ENCODE assay signal across 8 cellular contexts in genomic region chr14:91252901-91253794, GRCh38. TPM values are rescaled to one million over a fixed set of nuclear protein-coding genes. Genes with fewer than 3 reads are reported as not detected.
A peak's percentile ranks its signal among the peaks of the same experiment; 100 is the strongest.
DNase-seq lines count a peak whose midpoint lies in the region; ATAC-seq and TF ChIP-seq lines count a peak whose summit lies in the region.

No MANE protein-coding gene starts in this region.

- H3K27me3 ChIP-seq in esophagus muscularis mucosa = no peaks in the 10 kb centered on the region

- intact Hi-C loops in esophagus muscularis mucosa (cut with DNase I) = no loop called here

- no peak for TF ChIP-seq POLR2A in esophagus muscularis mucosa (IDR thresholded peaks at IDR 0.05; ENCODE audit: low read depth)

- DNase-seq in EH (ENCODE audit: low read depth) (peak; percentile 22), esophagus muscularis mucosa (ENCODE audit: extremely low spot score) (no peak), nephron progenitor cell (peak; percentile 60), GM19240 (ENCODE audit: insufficient read length, low spot score) (no peak)
- peak; percentile 82 for DNase-seq in activated CD8-positive, alpha-beta memory T cell treated with anti-CD3 and anti-CD28 coated beads for 24 hours

- peaks cover 24% of the 10 kb centered on the region for H3K4me1 Mint-ChIP-seq in nephron progenitor cell

- ATAC-seq in HG03439 (IDR thresholded peaks at IDR 0.05; ENCODE audit: unreplicated experiment) (peak; percentile 32), HG03378 (IDR thresholded peaks at IDR 0.05; ENCODE audit: unreplicated experiment) (no peak), HG02840 (IDR thresholded peaks at IDR 0.05; ENCODE audit: low FRiP score, unreplicated experiment) (no peak)

- WGBS in esophagus muscularis mucosa = 44% methylated on average over 5 of the region's 95 CpGs

- H3K27ac Mint-ChIP-seq in nephron progenitor cell = no peak overlapping the region

- no peaks in the 10 kb centered on the region for H3K9me3 ChIP-seq in esophagus muscularis mucosa

- TF ChIP-seq CTCF in esophagus muscularis mucosa (IDR thresholded peaks at IDR 0.05) (no peak), nephron progenitor cell (IDR thresholded peaks at IDR 0.05) (peak; percentile 19)

- H3K36me3 ChIP-seq in esophagus muscularis mucosa = no peaks in the 10 kb centered on the region

- H3K36me3 Mint-ChIP-seq in nephron progenitor cell (ENCODE audit: low read depth) = no peaks in the 10 kb centered on the region

- no peaks in the 10 kb centered on the region for H3K9me3 Mint-ChIP-seq in nephron progenitor cell

- peak overlapping the region; percentile 81 for H3K4me3 Mint-ChIP-seq in nephron progenitor cell

- H3K4me3 ChIP-seq in esophagus muscularis mucosa = peak overlapping the region; percentile 64 to 69 (median 64)

- H3K27me3 Mint-ChIP-seq in nephron progenitor cell (ENCODE audit: low read depth, poor library complexity) = peaks cover 58% of the 10 kb centered on the region

- peak overlapping the region; percentile 50 to 76 (median 66) for H3K27ac ChIP-seq in esophagus muscularis mucosa (replicated peaks in 1 of 4)

- TF ChIP-seq EP300 in esophagus muscularis mucosa (IDR thresholded peaks at IDR 0.05) = no peak

- peaks cover 12 to 59% (median 53%) of the 10 kb centered on the region in 4 donors for H3K4me1 ChIP-seq in esophagus muscularis mucosa

RNA-seq across cellular contexts. Expression of gene GPR68, which starts 8.6 kb away (rescaled TPM):
- 1 to 10 TPM; 1.3 to 9.1 (median 5.4) TPM for total RNA-seq in esophagus muscularis mucosa

Comparison
In these comparisons a context has a peak if more than half of its experiments do, and no peak if none do; other contexts are left out.
1. DNase-seq: peak in EH (single experiment), activated CD8-positive, alpha-beta memory T cell treated with anti-CD3 and anti-CD28 coated beads for 24 hours (single experiment) and nephron progenitor cell (single experiment); none in esophagus muscularis mucosa (single experiment) and GM19240 (single experiment).